ENCODE assay signal across 1 cellular context in the genomic region with DNA sequence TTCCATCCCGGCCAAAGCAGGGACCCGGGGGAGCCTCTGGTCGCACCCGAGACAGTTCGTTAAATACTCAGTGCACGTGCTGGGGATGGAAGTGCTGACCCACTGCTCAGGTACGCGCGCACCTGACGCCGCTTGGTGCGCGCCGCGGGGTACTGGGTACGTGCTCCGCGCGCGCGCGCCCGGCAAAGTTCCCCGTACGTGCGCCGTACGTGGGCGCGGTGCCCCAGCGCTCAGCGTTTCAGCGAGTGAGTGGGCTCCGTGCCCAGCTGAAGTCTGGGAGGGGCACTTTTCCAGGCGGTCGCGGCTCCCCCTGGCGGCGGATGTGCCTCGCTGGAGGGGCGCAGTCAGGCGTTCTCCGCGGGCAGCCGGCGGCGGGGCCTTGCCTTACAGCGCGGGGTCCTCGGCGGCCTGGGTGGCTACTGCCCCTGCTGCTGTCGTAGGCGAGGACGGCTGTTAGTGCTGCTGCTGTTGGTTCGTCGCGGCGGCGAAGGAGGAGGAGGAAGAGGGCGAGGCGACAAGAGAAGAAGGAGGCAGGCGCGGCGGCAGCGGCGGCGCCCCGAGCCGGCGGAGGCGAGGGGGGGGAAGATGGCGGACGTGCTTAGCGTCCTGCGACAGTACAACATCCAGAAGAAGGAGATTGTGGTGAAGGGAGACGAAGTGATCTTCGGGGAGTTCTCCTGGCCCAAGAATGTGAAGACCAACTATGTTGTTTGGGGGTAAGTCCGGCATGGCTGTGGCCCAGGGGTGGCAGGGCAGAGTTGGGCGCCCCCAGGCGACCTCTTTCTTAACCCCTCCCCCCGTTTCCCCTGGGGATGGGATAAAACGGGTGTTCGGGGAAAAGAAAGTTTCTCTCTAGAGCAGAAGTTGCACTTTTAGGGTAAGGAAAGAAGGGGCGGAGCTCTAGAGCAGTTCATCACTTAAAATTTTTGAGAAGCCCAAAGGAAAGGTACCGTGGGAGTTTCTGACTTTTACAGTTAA.
TF ChIP-seq lines count a peak whose summit lies in the region.

A gene (plus strand): TSS at position 416 of the 978 bp plus-strand sequence. CDS start 170 bp downstream, at position 586.

TF ChIP-seq in HepG2, 621 proteins besides CTCF, POLR2A, EP300 and RAD21 (continued from another document and continues in another):
- TF ChIP-seq, protein P1, sequence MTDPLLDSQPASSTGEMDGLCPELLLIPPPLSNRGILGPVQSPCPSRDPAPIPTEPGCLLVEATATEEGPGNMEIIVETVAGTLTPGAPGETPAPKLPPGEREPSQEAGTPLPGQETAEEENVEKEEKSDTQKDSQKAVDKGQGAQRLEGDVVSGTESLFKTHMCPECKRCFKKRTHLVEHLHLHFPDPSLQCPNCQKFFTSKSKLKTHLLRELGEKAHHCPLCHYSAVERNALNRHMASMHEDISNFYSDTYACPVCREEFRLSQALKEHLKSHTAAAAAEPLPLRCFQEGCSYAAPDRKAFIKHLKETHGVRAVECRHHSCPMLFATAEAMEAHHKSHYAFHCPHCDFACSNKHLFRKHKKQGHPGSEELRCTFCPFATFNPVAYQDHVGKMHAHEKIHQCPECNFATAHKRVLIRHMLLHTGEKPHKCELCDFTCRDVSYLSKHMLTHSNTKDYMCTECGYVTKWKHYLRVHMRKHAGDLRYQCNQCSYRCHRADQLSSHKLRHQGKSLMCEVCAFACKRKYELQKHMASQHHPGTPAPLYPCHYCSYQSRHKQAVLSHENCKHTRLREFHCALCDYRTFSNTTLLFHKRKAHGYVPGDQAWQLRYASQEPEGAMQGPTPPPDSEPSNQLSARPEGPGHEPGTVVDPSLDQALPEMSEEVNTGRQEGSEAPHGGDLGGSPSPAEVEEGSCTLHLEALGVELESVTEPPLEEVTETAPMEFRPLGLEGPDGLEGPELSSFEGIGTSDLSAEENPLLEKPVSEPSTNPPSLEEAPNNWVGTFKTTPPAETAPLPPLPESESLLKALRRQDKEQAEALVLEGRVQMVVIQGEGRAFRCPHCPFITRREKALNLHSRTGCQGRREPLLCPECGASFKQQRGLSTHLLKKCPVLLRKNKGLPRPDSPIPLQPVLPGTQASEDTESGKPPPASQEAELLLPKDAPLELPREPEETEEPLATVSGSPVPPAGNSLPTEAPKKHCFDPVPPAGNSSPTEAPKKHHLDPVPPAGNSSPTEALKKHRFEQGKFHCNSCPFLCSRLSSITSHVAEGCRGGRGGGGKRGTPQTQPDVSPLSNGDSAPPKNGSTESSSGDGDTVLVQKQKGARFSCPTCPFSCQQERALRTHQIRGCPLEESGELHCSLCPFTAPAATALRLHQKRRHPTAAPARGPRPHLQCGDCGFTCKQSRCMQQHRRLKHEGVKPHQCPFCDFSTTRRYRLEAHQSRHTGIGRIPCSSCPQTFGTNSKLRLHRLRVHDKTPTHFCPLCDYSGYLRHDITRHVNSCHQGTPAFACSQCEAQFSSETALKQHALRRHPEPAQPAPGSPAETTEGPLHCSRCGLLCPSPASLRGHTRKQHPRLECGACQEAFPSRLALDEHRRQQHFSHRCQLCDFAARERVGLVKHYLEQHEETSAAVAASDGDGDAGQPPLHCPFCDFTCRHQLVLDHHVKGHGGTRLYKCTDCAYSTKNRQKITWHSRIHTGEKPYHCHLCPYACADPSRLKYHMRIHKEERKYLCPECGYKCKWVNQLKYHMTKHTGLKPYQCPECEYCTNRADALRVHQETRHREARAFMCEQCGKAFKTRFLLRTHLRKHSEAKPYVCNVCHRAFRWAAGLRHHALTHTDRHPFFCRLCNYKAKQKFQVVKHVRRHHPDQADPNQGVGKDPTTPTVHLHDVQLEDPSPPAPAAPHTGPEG (CRISPR knock-in tag; IDR thresholded peaks at IDR 0.05), result peak; percentile 72; the same call in 1 of the 2 replicates
- TF ChIP-seq FOXP1 (IDR thresholded peaks at IDR 0.05) (no peak), FOXP1 (CRISPR knock-in tag; IDR thresholded peaks at IDR 0.05) (peak; percentile 26; the same call in 1 of the 2 replicates), FOSL1 (CRISPR knock-in tag; IDR thresholded peaks at IDR 0.05; ENCODE audit: borderline replicate concordance) (no peak), BRCA1 (CRISPR knock-in tag; IDR thresholded peaks at IDR 0.05) (no peak), POLR2G (IDR thresholded peaks at IDR 0.05; ENCODE audit: low read depth, low read length) (peak; percentile 94), ZNF552 (CRISPR knock-in tag; IDR thresholded peaks at IDR 0.05; ENCODE audit: borderline replicate concordance) (0 out of 2 replicates have a peak, but pooled peaks have one; percentile 12), FOSL2 (CRISPR knock-in tag; IDR thresholded peaks at IDR 0.05) (peak; percentile 77), ZNF781 (CRISPR knock-in tag; IDR thresholded peaks at IDR 0.05; ENCODE audit: borderline replicate concordance, not compliant biosample characterization) (peak; percentile 45), ASH2L (IDR thresholded peaks at IDR 0.05; ENCODE audit: insufficient read length, low read depth, low read length) (peak; percentile 99), TRIM24 (CRISPR knock-in tag; IDR thresholded peaks at IDR 0.05) (no peak), ZNF652 (CRISPR knock-in tag; IDR thresholded peaks at IDR 0.05; ENCODE audit: borderline replicate concordance, low read depth) (no peak), RFX3 (CRISPR knock-in tag; IDR thresholded peaks at IDR 0.05) (no peak), MTF2 (CRISPR knock-in tag; IDR thresholded peaks at IDR 0.05; ENCODE audit: borderline replicate concordance) (peak; percentile 97), ZNF709 (CRISPR knock-in tag; IDR thresholded peaks at IDR 0.05) (peak; percentile 98), NCOR1 (IDR thresholded peaks at IDR 0.05; ENCODE audit: borderline replicate concordance, low read length) (peak; percentile 30; the same call in 1 of the 2 replicates), FLYWCH1 (CRISPR knock-in tag; IDR thresholded peaks at IDR 0.05) (0 out of 2 replicates have a peak, but pooled peaks have one; percentile 70), ZNF350 (CRISPR knock-in tag; IDR thresholded peaks at IDR 0.05; ENCODE audit: borderline replicate concordance, low read depth) (peak; percentile 99), MLLT10 (CRISPR knock-in tag; IDR thresholded peaks at IDR 0.05) (no peak), ZNF274 (CRISPR knock-in tag; IDR thresholded peaks at IDR 0.05) (peak; percentile 71), MBD4 (IDR thresholded peaks at IDR 0.05; ENCODE audit: borderline replicate concordance, low read length) (no peak), TP53 (CRISPR knock-in tag; conservative IDR thresholded peaks at IDR 0.05) (0 out of 2 replicates have a peak, but pooled peaks have one; percentile 27), ZSCAN22 (CRISPR knock-in tag; IDR thresholded peaks at IDR 0.05) (0 out of 2 replicates have a peak, but pooled peaks have one; percentile 69)
- TF ChIP-seq, protein P2, sequence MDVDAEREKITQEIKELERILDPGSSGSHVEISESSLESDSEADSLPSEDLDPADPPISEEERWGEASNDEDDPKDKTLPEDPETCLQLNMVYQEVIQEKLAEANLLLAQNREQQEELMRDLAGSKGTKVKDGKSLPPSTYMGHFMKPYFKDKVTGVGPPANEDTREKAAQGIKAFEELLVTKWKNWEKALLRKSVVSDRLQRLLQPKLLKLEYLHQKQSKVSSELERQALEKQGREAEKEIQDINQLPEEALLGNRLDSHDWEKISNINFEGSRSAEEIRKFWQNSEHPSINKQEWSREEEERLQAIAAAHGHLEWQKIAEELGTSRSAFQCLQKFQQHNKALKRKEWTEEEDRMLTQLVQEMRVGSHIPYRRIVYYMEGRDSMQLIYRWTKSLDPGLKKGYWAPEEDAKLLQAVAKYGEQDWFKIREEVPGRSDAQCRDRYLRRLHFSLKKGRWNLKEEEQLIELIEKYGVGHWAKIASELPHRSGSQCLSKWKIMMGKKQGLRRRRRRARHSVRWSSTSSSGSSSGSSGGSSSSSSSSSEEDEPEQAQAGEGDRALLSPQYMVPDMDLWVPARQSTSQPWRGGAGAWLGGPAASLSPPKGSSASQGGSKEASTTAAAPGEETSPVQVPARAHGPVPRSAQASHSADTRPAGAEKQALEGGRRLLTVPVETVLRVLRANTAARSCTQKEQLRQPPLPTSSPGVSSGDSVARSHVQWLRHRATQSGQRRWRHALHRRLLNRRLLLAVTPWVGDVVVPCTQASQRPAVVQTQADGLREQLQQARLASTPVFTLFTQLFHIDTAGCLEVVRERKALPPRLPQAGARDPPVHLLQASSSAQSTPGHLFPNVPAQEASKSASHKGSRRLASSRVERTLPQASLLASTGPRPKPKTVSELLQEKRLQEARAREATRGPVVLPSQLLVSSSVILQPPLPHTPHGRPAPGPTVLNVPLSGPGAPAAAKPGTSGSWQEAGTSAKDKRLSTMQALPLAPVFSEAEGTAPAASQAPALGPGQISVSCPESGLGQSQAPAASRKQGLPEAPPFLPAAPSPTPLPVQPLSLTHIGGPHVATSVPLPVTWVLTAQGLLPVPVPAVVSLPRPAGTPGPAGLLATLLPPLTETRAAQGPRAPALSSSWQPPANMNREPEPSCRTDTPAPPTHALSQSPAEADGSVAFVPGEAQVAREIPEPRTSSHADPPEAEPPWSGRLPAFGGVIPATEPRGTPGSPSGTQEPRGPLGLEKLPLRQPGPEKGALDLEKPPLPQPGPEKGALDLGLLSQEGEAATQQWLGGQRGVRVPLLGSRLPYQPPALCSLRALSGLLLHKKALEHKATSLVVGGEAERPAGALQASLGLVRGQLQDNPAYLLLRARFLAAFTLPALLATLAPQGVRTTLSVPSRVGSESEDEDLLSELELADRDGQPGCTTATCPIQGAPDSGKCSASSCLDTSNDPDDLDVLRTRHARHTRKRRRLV (CRISPR knock-in tag; IDR thresholded peaks at IDR 0.05), result peak; percentile 70; the same call in 1 of the 2 replicates
- TF ChIP-seq, protein P3, sequence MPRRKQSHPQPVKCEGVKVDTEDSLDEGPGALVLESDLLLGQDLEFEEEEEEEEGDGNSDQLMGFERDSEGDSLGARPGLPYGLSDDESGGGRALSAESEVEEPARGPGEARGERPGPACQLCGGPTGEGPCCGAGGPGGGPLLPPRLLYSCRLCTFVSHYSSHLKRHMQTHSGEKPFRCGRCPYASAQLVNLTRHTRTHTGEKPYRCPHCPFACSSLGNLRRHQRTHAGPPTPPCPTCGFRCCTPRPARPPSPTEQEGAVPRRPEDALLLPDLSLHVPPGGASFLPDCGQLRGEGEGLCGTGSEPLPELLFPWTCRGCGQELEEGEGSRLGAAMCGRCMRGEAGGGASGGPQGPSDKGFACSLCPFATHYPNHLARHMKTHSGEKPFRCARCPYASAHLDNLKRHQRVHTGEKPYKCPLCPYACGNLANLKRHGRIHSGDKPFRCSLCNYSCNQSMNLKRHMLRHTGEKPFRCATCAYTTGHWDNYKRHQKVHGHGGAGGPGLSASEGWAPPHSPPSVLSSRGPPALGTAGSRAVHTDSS (CRISPR knock-in tag; conservative IDR thresholded peaks at IDR 0.05), result 0 out of 2 replicates have a peak, but pooled peaks have one; percentile 29
- TF ChIP-seq, protein P4, sequence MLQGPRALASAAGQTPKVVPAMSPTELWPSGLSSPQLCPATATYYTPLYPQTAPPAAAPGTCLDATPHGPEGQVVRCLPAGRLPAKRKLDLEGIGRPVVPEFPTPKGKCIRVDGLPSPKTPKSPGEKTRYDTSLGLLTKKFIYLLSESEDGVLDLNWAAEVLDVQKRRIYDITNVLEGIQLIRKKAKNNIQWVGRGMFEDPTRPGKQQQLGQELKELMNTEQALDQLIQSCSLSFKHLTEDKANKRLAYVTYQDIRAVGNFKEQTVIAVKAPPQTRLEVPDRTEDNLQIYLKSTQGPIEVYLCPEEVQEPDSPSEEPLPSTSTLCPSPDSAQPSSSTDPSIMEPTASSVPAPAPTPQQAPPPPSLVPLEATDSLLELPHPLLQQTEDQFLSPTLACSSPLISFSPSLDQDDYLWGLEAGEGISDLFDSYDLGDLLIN (CRISPR knock-in tag; IDR thresholded peaks at IDR 0.05; ENCODE audit: borderline replicate concordance), result no peak
- TF ChIP-seq, protein P5, sequence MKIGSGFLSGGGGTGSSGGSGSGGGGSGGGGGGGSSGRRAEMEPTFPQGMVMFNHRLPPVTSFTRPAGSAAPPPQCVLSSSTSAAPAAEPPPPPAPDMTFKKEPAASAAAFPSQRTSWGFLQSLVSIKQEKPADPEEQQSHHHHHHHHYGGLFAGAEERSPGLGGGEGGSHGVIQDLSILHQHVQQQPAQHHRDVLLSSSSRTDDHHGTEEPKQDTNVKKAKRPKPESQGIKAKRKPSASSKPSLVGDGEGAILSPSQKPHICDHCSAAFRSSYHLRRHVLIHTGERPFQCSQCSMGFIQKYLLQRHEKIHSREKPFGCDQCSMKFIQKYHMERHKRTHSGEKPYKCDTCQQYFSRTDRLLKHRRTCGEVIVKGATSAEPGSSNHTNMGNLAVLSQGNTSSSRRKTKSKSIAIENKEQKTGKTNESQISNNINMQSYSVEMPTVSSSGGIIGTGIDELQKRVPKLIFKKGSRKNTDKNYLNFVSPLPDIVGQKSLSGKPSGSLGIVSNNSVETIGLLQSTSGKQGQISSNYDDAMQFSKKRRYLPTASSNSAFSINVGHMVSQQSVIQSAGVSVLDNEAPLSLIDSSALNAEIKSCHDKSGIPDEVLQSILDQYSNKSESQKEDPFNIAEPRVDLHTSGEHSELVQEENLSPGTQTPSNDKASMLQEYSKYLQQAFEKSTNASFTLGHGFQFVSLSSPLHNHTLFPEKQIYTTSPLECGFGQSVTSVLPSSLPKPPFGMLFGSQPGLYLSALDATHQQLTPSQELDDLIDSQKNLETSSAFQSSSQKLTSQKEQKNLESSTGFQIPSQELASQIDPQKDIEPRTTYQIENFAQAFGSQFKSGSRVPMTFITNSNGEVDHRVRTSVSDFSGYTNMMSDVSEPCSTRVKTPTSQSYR (CRISPR knock-in tag; IDR thresholded peaks at IDR 0.05; ENCODE audit: borderline replicate concordance), result peak; percentile 76; the same call in 1 of the 2 replicates
- TF ChIP-seq, protein P6, sequence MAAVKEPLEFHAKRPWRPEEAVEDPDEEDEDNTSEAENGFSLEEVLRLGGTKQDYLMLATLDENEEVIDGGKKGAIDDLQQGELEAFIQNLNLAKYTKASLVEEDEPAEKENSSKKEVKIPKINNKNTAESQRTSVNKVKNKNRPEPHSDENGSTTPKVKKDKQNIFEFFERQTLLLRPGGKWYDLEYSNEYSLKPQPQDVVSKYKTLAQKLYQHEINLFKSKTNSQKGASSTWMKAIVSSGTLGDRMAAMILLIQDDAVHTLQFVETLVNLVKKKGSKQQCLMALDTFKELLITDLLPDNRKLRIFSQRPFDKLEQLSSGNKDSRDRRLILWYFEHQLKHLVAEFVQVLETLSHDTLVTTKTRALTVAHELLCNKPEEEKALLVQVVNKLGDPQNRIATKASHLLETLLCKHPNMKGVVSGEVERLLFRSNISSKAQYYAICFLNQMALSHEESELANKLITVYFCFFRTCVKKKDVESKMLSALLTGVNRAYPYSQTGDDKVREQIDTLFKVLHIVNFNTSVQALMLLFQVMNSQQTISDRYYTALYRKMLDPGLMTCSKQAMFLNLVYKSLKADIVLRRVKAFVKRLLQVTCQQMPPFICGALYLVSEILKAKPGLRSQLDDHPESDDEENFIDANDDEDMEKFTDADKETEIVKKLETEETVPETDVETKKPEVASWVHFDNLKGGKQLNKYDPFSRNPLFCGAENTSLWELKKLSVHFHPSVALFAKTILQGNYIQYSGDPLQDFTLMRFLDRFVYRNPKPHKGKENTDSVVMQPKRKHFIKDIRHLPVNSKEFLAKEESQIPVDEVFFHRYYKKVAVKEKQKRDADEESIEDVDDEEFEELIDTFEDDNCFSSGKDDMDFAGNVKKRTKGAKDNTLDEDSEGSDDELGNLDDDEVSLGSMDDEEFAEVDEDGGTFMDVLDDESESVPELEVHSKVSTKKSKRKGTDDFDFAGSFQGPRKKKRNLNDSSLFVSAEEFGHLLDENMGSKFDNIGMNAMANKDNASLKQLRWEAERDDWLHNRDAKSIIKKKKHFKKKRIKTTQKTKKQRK (IDR thresholded peaks at IDR 0.05; ENCODE audit: low read length), result no peak
- TF ChIP-seq, protein P7, sequence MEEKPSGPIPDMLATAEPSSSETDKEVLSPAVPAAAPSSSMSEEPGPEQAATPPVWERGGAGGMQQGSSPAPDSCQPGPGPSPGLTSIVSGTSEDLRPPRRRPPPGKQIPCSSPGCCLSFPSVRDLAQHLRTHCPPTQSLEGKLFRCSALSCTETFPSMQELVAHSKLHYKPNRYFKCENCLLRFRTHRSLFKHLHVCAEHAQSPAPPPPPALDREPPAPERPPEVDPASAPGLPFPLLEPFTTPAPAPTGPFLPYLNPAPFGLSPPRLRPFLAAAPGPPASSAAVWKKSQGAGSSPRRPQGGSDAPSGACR (CRISPR knock-in tag; IDR thresholded peaks at IDR 0.05), result peak; percentile 96
